8 cellular contexts compared by ENCODE assay signal in the genomic region with DNA sequence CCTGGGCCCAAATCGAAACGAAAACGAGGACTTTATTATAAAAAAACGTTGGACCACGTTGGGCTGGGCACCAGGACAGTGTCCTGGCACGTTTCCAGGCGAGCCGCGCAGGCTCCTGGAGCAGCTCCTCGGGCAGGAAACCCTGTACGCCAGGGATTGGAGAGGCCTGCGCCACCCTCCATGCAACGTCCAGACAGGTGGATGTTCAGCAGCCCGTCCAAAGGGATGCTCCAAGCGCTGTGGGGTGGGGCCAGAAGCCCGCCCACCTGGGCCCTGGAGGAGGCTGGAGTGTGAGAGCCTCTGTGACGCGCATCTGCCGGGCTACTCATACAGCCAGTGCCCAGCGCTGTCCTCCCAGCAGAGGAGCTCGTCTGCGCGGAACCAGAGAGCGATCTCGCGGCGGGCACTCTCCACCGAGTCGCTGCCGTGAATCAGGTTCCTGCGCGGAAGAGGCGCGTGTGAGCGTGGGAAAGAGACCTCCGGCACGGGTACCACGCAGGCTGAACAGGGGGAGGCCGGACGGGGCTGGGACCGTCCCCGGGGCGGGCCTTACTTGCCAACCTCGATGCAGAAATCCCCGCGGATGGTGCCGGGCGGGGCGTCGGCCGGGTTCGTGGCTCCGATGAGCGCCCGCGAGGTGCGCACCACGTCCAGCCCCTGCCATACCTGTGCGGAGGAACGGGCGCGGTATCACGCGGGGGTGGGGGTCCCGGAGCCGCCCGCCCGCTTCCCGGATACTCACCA. TPM values are rescaled to one million over a fixed set of nuclear protein-coding genes. Genes with fewer than 3 reads are reported as not detected.
DNase-seq lines count a peak whose midpoint lies in the region; ATAC-seq and TF ChIP-seq lines count a peak whose summit lies in the region.

No MANE protein-coding gene starts in this region.

- TF ChIP-seq CTCF in AG09309 (IDR thresholded peaks at IDR 0.05; ENCODE audit: control insufficient read depth, insufficient read depth, low read depth, low read length, missing control alignments) (no peak), HFFc6 (IDR thresholded peaks at IDR 0.05) (no peak), mammary epithelial cell (conservative IDR thresholded peaks at IDR 0.05 in 1 of 2, IDR thresholded peaks at IDR 0.05 in 1 of 2; ENCODE audit: extremely low read depth in 1 of 2, insufficient read depth in 1 of 2, low read depth in 1 of 2, low read length in 2 of 2) (no peak), smooth muscle cell (IDR thresholded peaks at IDR 0.05; ENCODE audit: borderline replicate concordance, insufficient read depth, poor library complexity, severe bottlenecking) (no peak)

- no peak for DNase-seq in AG09309 (ENCODE audit: low read depth)
- peak; percentile 40 for DNase-seq in HFFc6
- DNase-seq in T-helper 17 cell = peak; percentile 35 to 60 (median 57)
- no peak for DNase-seq in mammary epithelial cell
- peak; percentile 83 for DNase-seq in islet precursor cell
- DNase-seq in smooth muscle cell (lab: John Stamatoyannopoulos, UW; ENCODE audit: unreplicated experiment) = peak; percentile 22
- DNase-seq in NCI-H774 (lab: John Stamatoyannopoulos, UW) = no peak
- no peak for DNase-seq in GF-D8 (lab: John Stamatoyannopoulos, UW)

- H3K4me2 ChIP-seq in mammary epithelial cell (ENCODE audit: insufficient read depth, low read depth, low read length) (peak overlapping the region; percentile 92), smooth muscle cell (peak overlapping the region; percentile 100)

- H3K9ac ChIP-seq in mammary epithelial cell (ENCODE audit: insufficient read depth, low read length) = no peak overlapping the region
- H3K9ac ChIP-seq in smooth muscle cell (ENCODE audit: low read depth) = peak overlapping the region; percentile 54

- CTCF ChIA-PET in mammary epithelial cell (lab: Charles Lee; ENCODE audit: low non-redundant PET) = interaction anchor here (0.7 kb wide), 1 partner anchor 26 kb away, joined by 3 read pairs; no protein-coding TSS in a partner anchor

- H3K79me2 ChIP-seq in mammary epithelial cell (ENCODE audit: insufficient read depth, low read length) (peaks cover 42% of the 10 kb centered on the region), smooth muscle cell (ENCODE audit: low read depth) (peaks cover 24% of the 10 kb centered on the region)

- peak overlapping the region; percentile 69 for H3K27ac Mint-ChIP-seq in HFFc6
- peak overlapping the region; percentile 79 for H3K27ac Mint-ChIP-seq in T-helper 17 cell

- no peaks in the 10 kb centered on the region for H3K9me3 Mint-ChIP-seq in HFFc6

- peak; percentile 55 for ATAC-seq in T-helper 17 cell

- H3K4me1 ChIP-seq in mammary epithelial cell (ENCODE audit: insufficient read depth, low read length) (peaks cover 31% of the 10 kb centered on the region), smooth muscle cell (ENCODE audit: low read depth) (peaks cover 20% of the 10 kb centered on the region)

- peaks cover 2% of the 10 kb centered on the region for H3K36me3 ChIP-seq in mammary epithelial cell (ENCODE audit: insufficient read depth, low read length)
- H3K36me3 ChIP-seq in smooth muscle cell (ENCODE audit: low read depth) = no peaks in the 10 kb centered on the region

- in situ Hi-C loops in mammary epithelial cell (cut with MboI; ENCODE audit: low sequenced_read_pairs in 2 of 2) = no loop called here

- WGBS in mammary epithelial cell (ENCODE audit: low coverage, missing lambda C conversion rate) = 36% methylated on average over 14 of the region's 69 CpGs
- 20% methylated on average over 61 of the region's 69 CpGs for WGBS in smooth muscle cell (ENCODE audit: low lambda C conversion rate)

- H3K4me3 Mint-ChIP-seq in HFFc6 (peak overlapping the region; percentile 95), T-helper 17 cell (peak overlapping the region; percentile 99)

- H4K20me1 ChIP-seq in mammary epithelial cell (ENCODE audit: insufficient read depth, low read length) (no peaks in the 10 kb centered on the region), smooth muscle cell (ENCODE audit: low read depth) (peaks cover 23% of the 10 kb centered on the region)

- peak overlapping the region; percentile 50 for H3K4me3 ChIP-seq in AG09309 (ENCODE audit: control insufficient read depth, low read depth, low read length)
- peak overlapping the region; percentile 69 to 82 (median 70) for H3K4me3 ChIP-seq in mammary epithelial cell (replicated peaks in 1 of 3; ENCODE audit: insufficient read depth in 1 of 3, low read depth in 2 of 3, low read length in 3 of 3)
- H3K4me3 ChIP-seq in smooth muscle cell = peak overlapping the region; percentile 83

- H3K27me3 Mint-ChIP-seq in HFFc6 (ENCODE audit: insufficient read depth) (peaks cover 15% of the 10 kb centered on the region), T-helper 17 cell (no peaks in the 10 kb centered on the region)

- H3K9me3 ChIP-seq in T-helper 17 cell (ENCODE audit: control insufficient read depth, low read length, poor library complexity, severe bottlenecking) (no peaks in the 10 kb centered on the region), mammary epithelial cell (replicated peaks; ENCODE audit: insufficient read depth, low read length) (no peaks in the 10 kb centered on the region), smooth muscle cell (replicated peaks; ENCODE audit: low read depth) (no peaks in the 10 kb centered on the region)

- intact Hi-C loops in mammary epithelial cell (cut with micrococcal nuclease) = loop anchor here (2.0 to 5.0 kb wide), 5 partner anchors 78 to 343 kb away; partner anchors contain the start of genes CRAMP1, IFT140, JPT2 and TELO2

- no peaks in the 10 kb centered on the region for H3K27me3 ChIP-seq in mammary epithelial cell (ENCODE audit: insufficient read depth, low read length)
- H3K27me3 ChIP-seq in smooth muscle cell (ENCODE audit: low read depth) = no peaks in the 10 kb centered on the region

- H3F3A ChIP-seq in smooth muscle cell (ENCODE audit: low read depth) = peaks cover 8% of the 10 kb centered on the region

- H2AFZ ChIP-seq in mammary epithelial cell (ENCODE audit: low read depth, low read length) (peak overlapping the region; percentile 76), smooth muscle cell (ENCODE audit: low read depth) (no peak overlapping the region)

- no TSS peak for BruUV-seq in mammary epithelial cell (replicated peaks; lab: Mats Ljungman, UMichigan)

- dilution Hi-C loops in mammary epithelial cell (cut with HindIII; ENCODE audit: low sequenced_read_pairs) = no loop called here

- H3K4me1 Mint-ChIP-seq in HFFc6 (ENCODE audit: low read depth) = peaks cover 17% of the 10 kb centered on the region
- peaks cover 18% of the 10 kb centered on the region for H3K4me1 Mint-ChIP-seq in T-helper 17 cell

- H3K27ac ChIP-seq in mammary epithelial cell (ENCODE audit: insufficient read depth, low read depth, low read length) (no peak overlapping the region), smooth muscle cell (ENCODE audit: low read depth) (peak overlapping the region; percentile 27)

- H3K36me3 Mint-ChIP-seq in HFFc6 (ENCODE audit: low read depth) (peaks cover 11% of the 10 kb centered on the region), T-helper 17 cell (ENCODE audit: low read depth) (no peaks in the 10 kb centered on the region)

RNA-seq across cellular contexts. Expression of gene NME3, which starts 0.8 kb away (rescaled TPM):
- 10 to 100 TPM; 28.2 to 61.0 (median 31.3) TPM for total RNA-seq in HFFc6 (2021; fragmentation: NEBNext Ultra II Directional; extraction: Animal tissue kit (Norgen Biotek cat#: 25700))
- total RNA-seq in T-helper 17 cell = 10 to 100 TPM; 54.0 to 61.9 TPM
- total RNA-seq in mammary epithelial cell = 10 to 100 TPM; 23.4 to 26.2 TPM
- 18.8 TPM for polyA plus RNA-seq in mammary epithelial cell
- polyA minus RNA-seq in mammary epithelial cell = 1.4 TPM
- total RNA-seq in smooth muscle cell = 38.0 and 56.7 TPM in 2 replicates
- 85.4 and 94.3 TPM in 2 replicates for polyA plus RNA-seq in smooth muscle cell

RNA-seq across cellular contexts. Expression of gene EME2, which starts 2.1 kb away (rescaled TPM):
- 10 to 100 TPM; 11.4 to 16.1 (median 12.3) TPM for total RNA-seq in HFFc6 (2021; fragmentation: NEBNext Ultra II Directional; extraction: Animal tissue kit (Norgen Biotek cat#: 25700))
- total RNA-seq in T-helper 17 cell (10 to 100 TPM; 30.6 to 30.8 TPM), mammary epithelial cell (10 to 100 TPM; 17.2 to 29.0 TPM), smooth muscle cell (3.6 and 4.4 TPM in 2 replicates)
- polyA plus RNA-seq in mammary epithelial cell (7.0 TPM), smooth muscle cell (3.8 and 7.6 TPM in 2 replicates)
- polyA minus RNA-seq in mammary epithelial cell = 2.3 TPM

RNA-seq across cellular contexts. Expression of gene MRPS34, which starts 2.4 kb away (rescaled TPM):
- total RNA-seq in HFFc6 (2021; fragmentation: NEBNext Ultra II Directional; extraction: Animal tissue kit (Norgen Biotek cat#: 25700)) = 100 to 1,000 TPM; 122 to 161 (median 132) TPM
- total RNA-seq in T-helper 17 cell (10 to 100 TPM; 45.1 to 57.5 TPM), mammary epithelial cell (10 to 100 TPM; 34.7 to 99.4 TPM), smooth muscle cell (56.7 and 62.9 TPM in 2 replicates)
- polyA plus RNA-seq in mammary epithelial cell (90.3 TPM), smooth muscle cell (111 and 122 TPM in 2 replicates)
- 59.3 TPM for polyA minus RNA-seq in mammary epithelial cell

RNA-seq across cellular contexts. Expression of gene SPSB3, which starts 11.9 kb away (rescaled TPM):
- total RNA-seq in HFFc6 (2021; fragmentation: NEBNext Ultra II Directional; extraction: Animal tissue kit (Norgen Biotek cat#: 25700)) = 10 to 100 TPM; 12.3 to 15.8 (median 13.9) TPM
- total RNA-seq in T-helper 17 cell (100 to 1,000 TPM in 1 of 2 donors, 10 to 100 TPM in 1; 92.2 to 101 TPM), mammary epithelial cell (10 to 100 TPM; 20.9 to 43.0 TPM), smooth muscle cell (23.0 and 25.1 TPM in 2 replicates)
- polyA plus RNA-seq in mammary epithelial cell (23.2 TPM), smooth muscle cell (49.8 and 60.3 TPM in 2 replicates)
- polyA minus RNA-seq in mammary epithelial cell = 2.4 TPM

RNA-seq across cellular contexts. Expression of gene NUBP2, which starts 12.3 kb away (rescaled TPM):
- total RNA-seq in HFFc6 (2021; fragmentation: NEBNext Ultra II Directional; extraction: Animal tissue kit (Norgen Biotek cat#: 25700)) = 10 to 100 TPM; 41.5 to 53.8 (median 43.5) TPM
- 10 to 100 TPM; 41.7 to 44.9 TPM for total RNA-seq in T-helper 17 cell
- 10 to 100 TPM; 64.3 to 67.0 TPM for total RNA-seq in mammary epithelial cell
- polyA plus RNA-seq in mammary epithelial cell = 56.6 TPM
- polyA minus RNA-seq in mammary epithelial cell = 5.5 TPM
- total RNA-seq in smooth muscle cell = 32.9 and 48.0 TPM in 2 replicates
- 80.8 and 86.7 TPM in 2 replicates for polyA plus RNA-seq in smooth muscle cell

Comparison
In these comparisons a context has a peak if more than half of its experiments do, and no peak if none do; other contexts are left out.
1. DNase-seq: peak in HFFc6 (single experiment), T-helper 17 cell (3 of 3), islet precursor cell (single experiment) and smooth muscle cell (single experiment); none in AG09309 (single experiment), mammary epithelial cell (single experiment), NCI-H774 (single experiment) and GF-D8 (single experiment).
2. Peak in every context shown above with its lines, with median percentiles within 50 percentile points of each other: H3K4me3 ChIP-seq.